Comparison of ENCODE assay signal across 30 cellular contexts in the genomic region with DNA sequence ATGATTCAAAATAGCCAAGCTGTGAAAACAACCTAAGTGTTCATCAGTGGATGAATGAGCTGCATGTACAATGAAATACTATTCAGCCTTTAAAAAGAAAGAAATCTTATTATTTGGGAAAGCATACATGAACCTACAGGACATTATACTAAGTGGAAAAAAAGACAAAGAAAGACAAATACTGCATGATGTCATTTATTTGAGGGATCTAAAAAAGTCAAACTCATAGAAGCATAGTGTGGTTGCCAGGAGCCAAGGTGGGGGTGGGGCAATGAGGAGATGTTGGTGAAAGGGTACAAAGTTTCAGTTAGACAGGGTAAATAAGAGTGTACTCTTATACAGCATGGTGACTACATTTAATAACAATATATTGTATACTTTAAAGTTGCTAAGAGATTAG.
"Had no signal": no experiment of that assay in that cellular context is flagged by ENCODE, and none has a peak within 500 bp of the region (broad histone marks: within the 10 kb centered on the region; RNA-seq: fewer than 3 reads in every experiment).

No MANE protein-coding gene starts in this region.

- DNase-seq: activated B cell treated with CpG ODN at 0.5 μM for 24 hours; activated CD4-positive, alpha-beta memory T cell treated with anti-CD3 and anti-CD28 coated beads for 36 hours; activated CD4-positive, alpha-beta T cell treated with anti-CD3 and anti-CD28 coated beads for 4 hours; activated CD4-positive, alpha-beta T cell treated with anti-CD3 and anti-CD28 coated beads, Interleukin-2, amount 10 ng/mL, durations not matched to agents 24 days and 14 days; activated CD4-positive, alpha-beta T cell treated with anti-CD3 and anti-CD28 coated beads, Interleukin-2, amount 50 U/mL, for 1 hour; activated CD4-positive, alpha-beta T cell treated with anti-CD3 and anti-CD28 coated beads, Interleukin-2, amount 50 U/mL, for 4 hours; activated CD4-positive, CD25-positive, alpha-beta regulatory T cell treated with anti-CD3 and anti-CD28 coated beads, Interleukin-2, amount 50 U/mL, for 72 hours; activated CD8-positive, alpha-beta memory T cell treated with anti-CD3 and anti-CD28 coated beads, Interleukin-2, amount 50 U/mL, for 4 hours; activated CD8-positive, alpha-beta T cell treated with anti-CD3 and anti-CD28 coated beads for 36 hours; activated effector memory CD4-positive, alpha-beta T cell treated with anti-CD3 and anti-CD28 coated beads, Interleukin-2, amount 50 U/mL, for 16 hours; activated gamma-delta T cell treated with Interleukin-2 at 50 U/mL for 16 hours; activated naive CD4-positive, alpha-beta T cell; activated naive CD4-positive, alpha-beta T cell treated with anti-CD3 and anti-CD28 coated beads for 36 hours; activated naive CD4-positive, alpha-beta T cell treated with anti-CD3 and anti-CD28 coated beads, Interleukin-2, amount 50 U/mL, for 16 hours; activated naive CD8-positive, alpha-beta T cell treated with anti-CD3 and anti-CD28 coated beads for 36 hours; activated T-cell treated with anti-CD3 and anti-CD28 coated beads for 4 hours; activated T-cell treated with anti-CD3 and anti-CD28 coated beads, Interleukin-2, amount 50 U/mL, for 1 hour; activated T-cell treated with anti-CD3 and anti-CD28 coated beads, Interleukin-2, amount 50 U/mL, for 4 hours; activated T-cell treated with anti-CD3 and anti-CD28 coated beads, Interleukin-2, amount 50 U/mL, for 72 hours; adrenal gland; amniotic stem cell; aorta; body of pancreas; brain microvascular endothelial cell; central memory CD4-positive, alpha-beta T cell; T-helper 9 cell had no signal

- H3K9me3 ChIP-seq: adrenal gland, body of pancreas, breast epithelium had no signal

- H3K4me1 ChIP-seq: adrenal gland, body of pancreas, breast epithelium had no signal

- H3K27ac ChIP-seq: adrenal gland, body of pancreas, brain microvascular endothelial cell, breast epithelium, VCaP had no signal

- ATAC-seq: activated CD8-positive, alpha-beta T cell treated with anti-CD3 and anti-CD28 coated beads for 36 hours; activated naive CD4-positive, alpha-beta T cell treated with anti-CD3 and anti-CD28 coated beads, Interleukin-2, amount 50 U/mL, for 72 hours; activated T-cell treated with anti-CD3 and anti-CD28 coated beads, Interleukin-2, amount 50 U/mL, for 4 hours; activated T-cell treated with anti-CD3 and anti-CD28 coated beads, Interleukin-2, amount 50 U/mL, for 72 hours; activated T-helper 17 cell treated with anti-CD3 and anti-CD28 coated beads, Interleukin-2, amount 50 U/mL, for 72 hours; body of pancreas had no signal

- H3K4me3 ChIP-seq: adrenal gland, body of pancreas, breast epithelium had no signal

- H3K36me3 ChIP-seq: adrenal gland, brain microvascular endothelial cell, breast epithelium had no signal

- H3K27me3 ChIP-seq: adrenal gland, body of pancreas, brain microvascular endothelial cell, breast epithelium had no signal
